ENCODE assay signal across 18 cellular contexts in the genomic region with DNA sequence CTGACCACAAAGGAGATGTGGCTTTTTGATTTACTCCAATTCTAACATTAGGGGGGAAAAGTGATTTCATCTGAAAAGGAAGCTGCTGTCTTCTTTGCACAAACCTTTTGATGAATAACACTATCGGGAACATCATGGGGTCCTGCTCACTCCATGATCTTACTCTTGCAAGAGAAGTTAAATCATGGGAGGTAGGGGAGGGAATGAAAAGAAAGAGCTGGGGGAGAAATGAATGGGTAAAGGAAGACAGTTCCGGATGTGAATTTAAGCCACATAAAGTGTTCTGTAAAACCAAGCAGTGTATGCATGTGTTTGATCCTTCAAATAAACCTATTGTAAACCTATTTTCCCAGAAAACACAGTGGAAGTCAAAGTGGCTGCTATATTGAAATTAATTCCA.
DNase-seq lines count a peak whose midpoint lies in the region; ATAC-seq and TF ChIP-seq lines count a peak whose summit lies in the region.
"Had no signal": no experiment of that assay in that cellular context is flagged by ENCODE, and none has a peak within 500 bp of the region (broad histone marks: within the 10 kb centered on the region; RNA-seq: fewer than 3 reads in every experiment).

No MANE protein-coding gene starts in this region.

- peak overlapping the region; percentile 19 for H3K27ac Mint-ChIP-seq in CD4-positive, alpha-beta T cell
- H3K27ac Mint-ChIP-seq in brain, result peak overlapping the region in 4 of 5 experiments; percentile 23 to 87 (median 63)
- H3K27ac Mint-ChIP-seq in mesothelial cell of epicardium, result peak overlapping the region; percentile 54
- H3K27ac Mint-ChIP-seq: B cell; CD8-positive, alpha-beta T cell had no signal

- H3K9ac ChIP-seq in OCI-LY3 (ENCODE audit: low read length), result no peak overlapping the region

- TF ChIP-seq CTCF in CD4-positive, alpha-beta T cell (IDR thresholded peaks at IDR 0.05), result no peak
- TF ChIP-seq CTCF in OCI-LY3 (IDR thresholded peaks at IDR 0.05; ENCODE audit: low read depth, low read length) (no peak), brain (conservative IDR thresholded peaks at IDR 0.05) (no peak), mesothelial cell of epicardium (IDR thresholded peaks at IDR 0.05; ENCODE audit: unreplicated experiment) (no peak)

- no peak for ATAC-seq in CD4-positive, alpha-beta T cell (ENCODE audit: poor library complexity)
- ATAC-seq in GM21528 (IDR thresholded peaks at IDR 0.05; ENCODE audit: low FRiP score, unreplicated experiment) (no peak), GM18502 (IDR thresholded peaks at IDR 0.05; ENCODE audit: poor library complexity, unreplicated experiment) (no peak)
- ATAC-seq: CD8-positive, alpha-beta T cell had no signal

- no peaks in the 10 kb centered on the region for H3K79me2 ChIP-seq in OCI-LY3 (ENCODE audit: low read length)

- H3K4me1 Mint-ChIP-seq in CD4-positive, alpha-beta T cell (ENCODE audit: low read depth), result peaks cover 17% of the 10 kb centered on the region
- H3K4me1 Mint-ChIP-seq in brain (peaks cover 43% of the 10 kb centered on the region), mesothelial cell of epicardium (peaks cover 27% of the 10 kb centered on the region)

- peaks cover 14% of the 10 kb centered on the region for H3K36me3 Mint-ChIP-seq in CD4-positive, alpha-beta T cell (ENCODE audit: low read depth)
- peaks cover 91% of the 10 kb centered on the region for H3K36me3 Mint-ChIP-seq in brain
- peaks cover 50% of the 10 kb centered on the region for H3K36me3 Mint-ChIP-seq in mesothelial cell of epicardium

- H3K4me1 ChIP-seq in OCI-LY3 (ENCODE audit: low read length), result peaks cover 4% of the 10 kb centered on the region; the same call in 1 of the 2 replicates
- H3K4me1 ChIP-seq: Peyer's patch had no signal

- intact Hi-C loops in CD4-positive, alpha-beta T cell (cut with DNase I, micrococcal nuclease), result loop anchor here (2.0 to 5.0 kb wide), 2 partner anchors 274 to 821 kb away; partner anchors contain the start of gene APP (in 1 of the 2)

- no peaks in the 10 kb centered on the region for H3K9me3 ChIP-seq in CD4-positive, alpha-beta T cell (ENCODE audit: control insufficient read depth, low read length)
- no peaks in the 10 kb centered on the region for H3K9me3 ChIP-seq in OCI-LY3 (ENCODE audit: insufficient read depth, low read length)
- H3K9me3 ChIP-seq: Peyer's patch had no signal

- H3K4me3 Mint-ChIP-seq in CD4-positive, alpha-beta T cell, result no peak overlapping the region
- H3K4me3 Mint-ChIP-seq in brain, result no peak overlapping the region
- no peak overlapping the region for H3K4me3 Mint-ChIP-seq in mesothelial cell of epicardium
- H3K4me3 Mint-ChIP-seq: B cell; CD8-positive, alpha-beta T cell had no signal

- TF ChIP-seq POLR2A in erythroblast (IDR thresholded peaks at IDR 0.05; ENCODE audit: low read length), result no peak

- H2AFZ ChIP-seq in OCI-LY3 (ENCODE audit: low read depth, low read length), result peak overlapping the region; percentile 9; the same call in 1 of the 2 replicates

- H3K4me2 ChIP-seq in OCI-LY3 (ENCODE audit: low read length), result no peak overlapping the region

- POLR2A ChIA-PET in CD4-positive, alpha-beta T cell (lab: Charles Lee), result interaction anchor here (1.5 to 1.9 kb wide), 3 partner anchors 272 to 274 kb away, joined by 4 to 12 read pairs (median 6); partner anchors contain the start of gene APP

- no peak overlapping the region for H3K27ac ChIP-seq in CD4-positive, alpha-beta T cell (ENCODE audit: low read depth, low read length)
- no peak overlapping the region for H3K27ac ChIP-seq in OCI-LY3 (ENCODE audit: low read length)
- H3K27ac ChIP-seq: Peyer's patch had no signal

- CTCF ChIA-PET in CD4-positive, alpha-beta T cell (lab: Charles Lee), result interaction anchor here (1.6 kb wide), 1 partner anchor 274 kb away, joined by 9 read pairs; the partner anchor contains the start of gene APP

- H3K36me3 ChIP-seq in OCI-LY3 (replicated peaks; ENCODE audit: low read depth, low read length), result no peaks in the 10 kb centered on the region

- H3K27me3 Mint-ChIP-seq in CD4-positive, alpha-beta T cell, result no peaks in the 10 kb centered on the region
- H3K27me3 Mint-ChIP-seq in brain (no peaks in the 10 kb centered on the region), mesothelial cell of epicardium (ENCODE audit: low read depth) (no peaks in the 10 kb centered on the region)
- H3K27me3 Mint-ChIP-seq: B cell had no signal

- H3K4me3 ChIP-seq in OCI-LY3 (ENCODE audit: low read length), result no peak overlapping the region
- H3K4me3 ChIP-seq: Peyer's patch had no signal

- DNase-seq in CD4-positive, alpha-beta T cell, result no peak
- DNase-seq in mesothelial cell of epicardium (ENCODE audit: low spot score in 2 of 2, unreplicated experiment in 2 of 2) (no peak), NCI-H1092 (lab: John Stamatoyannopoulos, UW) (no peak), erythroblast (lab: John Stamatoyannopoulos, UW) (no peak)
- DNase-seq: CD8-positive, alpha-beta T cell; GF-D8; NCI-H1048; NCI-H146; NCI-H2081; NCI-H510A; NCI-H82; Peyer's patch; Right ventricle myocardium superior had no signal

- no peaks in the 10 kb centered on the region for H4K20me1 ChIP-seq in OCI-LY3 (ENCODE audit: insufficient read depth, low read length)

- no peaks in the 10 kb centered on the region for H3K9me3 Mint-ChIP-seq in CD4-positive, alpha-beta T cell
- peaks cover 5 to 15% (median 13%) of the 10 kb centered on the region in 5 experiments for H3K9me3 Mint-ChIP-seq in brain
- peaks cover 16% of the 10 kb centered on the region for H3K9me3 Mint-ChIP-seq in mesothelial cell of epicardium
- H3K9me3 Mint-ChIP-seq: CD8-positive, alpha-beta T cell had no signal

- H3K27me3 ChIP-seq in CD4-positive, alpha-beta T cell (ENCODE audit: control insufficient read depth, insufficient read depth, low read length), result no peaks in the 10 kb centered on the region
- H3K27me3 ChIP-seq in OCI-LY3 (ENCODE audit: low read depth, low read length), result no peaks in the 10 kb centered on the region
- H3K27me3 ChIP-seq: Peyer's patch had no signal
